Comparison of ENCODE assay signal across 14 cellular contexts in genomic region chr7:77079624-77080023, GRCh38. TPM values are rescaled to one million over a fixed set of nuclear protein-coding genes. Genes with fewer than 3 reads are reported as not detected.
A peak's percentile ranks its signal among the peaks of the same experiment; 100 is the strongest.
DNase-seq lines count a peak whose midpoint lies in the region; ATAC-seq and TF ChIP-seq lines count a peak whose summit lies in the region.
"Not testable (repeated sequence)": the region's sequence is repeated elsewhere in the genome, so short reads cannot be mapped to it uniquely, and the experiment has no call there.
"Had no signal": no experiment of that assay in that cellular context is flagged by ENCODE, and none has a peak within 500 bp of the region (broad histone marks: within the 10 kb centered on the region; RNA-seq: fewer than 3 reads in every experiment).

No MANE protein-coding gene starts in this region.

- peak overlapping the region in 1 of 12 donors; percentile 71 for H3K27ac ChIP-seq in heart left ventricle

- TF ChIP-seq POLR2A in heart left ventricle (IDR thresholded peaks at IDR 0.05): not testable (repeated sequence)

- not testable (repeated sequence) for TF ChIP-seq CTCF in epithelial cell of esophagus (IDR thresholded peaks at IDR 0.05; ENCODE audit: insufficient read depth, low read depth, low read length, missing control alignments); heart left ventricle (IDR thresholded peaks at IDR 0.05); mucosa of descending colon (IDR thresholded peaks at IDR 0.05)

- intact Hi-C loops in heart left ventricle (cut with DNase I); left ventricle myocardium superior (cut with micrococcal nuclease); left colon (cut with DNase I, micrococcal nuclease); mucosa of descending colon (cut with DNase I, micrococcal nuclease): not testable (repeated sequence)

- not testable (repeated sequence) for H3K9me3 ChIP-seq in heart left ventricle, mucosa of descending colon

- peaks cover 0 to 10% (median 0%) of the 10 kb centered on the region in 9 donors for H3K36me3 ChIP-seq in heart left ventricle
- H3K36me3 ChIP-seq in mucosa of descending colon (ENCODE audit: low read depth): not testable (repeated sequence)

- WGBS in heart left ventricle, 4 donors: 41 to 67% (median 56%) methylated on average over 4 to 5 of the region's 5 CpGs

- H3K4me3 ChIP-seq in epithelial cell of esophagus (ENCODE audit: low read length); heart left ventricle; mucosa of descending colon: not testable (repeated sequence)

- DNase-seq in HT1080 (ENCODE audit: low read depth) (peak; percentile 52), dermis blood vessel endothelial cell (peak; percentile 60), epithelial cell of esophagus (ENCODE audit: low read depth) (peak; percentile 2)
- DNase-seq in heart left ventricle, left ventricle myocardium superior, left colon, mucosa of descending colon: not testable (repeated sequence)

- not testable (repeated sequence) for H3K4me1 ChIP-seq in heart left ventricle; mucosa of descending colon (ENCODE audit: low read depth)

- not testable (repeated sequence) for H3K27me3 ChIP-seq in heart left ventricle

- ATAC-seq in heart left ventricle (peak in 3 of 4 donors; percentile 9 to 29 (median 28)), left ventricle myocardium superior (peak; percentile 34), left colon (peak; percentile 54), mucosa of descending colon (peak; percentile 38)

RNA-seq across cellular contexts. Expression of gene SPDYE18, which starts 17.3 kb away (rescaled TPM):
- total RNA-seq in HT1080 (2014; rRNA removed; shearing (Covaris generic)): not detected in 2 replicates
- polyA plus RNA-seq in HT1080 (2015; cell fraction: cytosol; rRNA removed): 0.16 and 0.18 TPM in 2 replicates
- polyA plus RNA-seq in HT1080 (2015; cell fraction: nucleus; rRNA removed): 2.1 TPM in 1 of 2 replicates, not detected in the other
- total RNA-seq in dermis blood vessel endothelial cell (0.51 TPM in 1 of 2 replicates, not detected in the other), heart left ventricle (under 1 TPM in 6 of 9 donors, not detected in 3; 0.40 to 0.74 (median 0.54) TPM), left ventricle myocardium superior (0.40 TPM), left colon (under 1 TPM; 0.42 to 0.46 TPM), mucosa of descending colon (1 to 10 TPM in 1 of 3 donors, under 1 TPM in 2; 0.60 to 1.2 (median 0.76) TPM)
- polyA plus RNA-seq in heart left ventricle: 1 to 10 TPM in 1 of 2 donors, under 1 TPM in 1; 0.21 to 1.0 TPM
- total RNA-seq: A673, Daoy had no signal
- polyA plus RNA-seq: AG04450; CD14-positive monocyte; CD4-positive, alpha-beta memory T cell; CD8-positive, alpha-beta memory T cell had no signal

RNA-seq across cellular contexts. Expression of gene CCDC146, which starts 42.8 kb away (rescaled TPM):
- 0.40 and 0.42 TPM in 2 replicates for total RNA-seq in HT1080 (2014; rRNA removed; shearing (Covaris generic))
- 0.13 and 0.54 TPM in 2 replicates for polyA plus RNA-seq in HT1080 (2015; cell fraction: cytosol; rRNA removed)
- polyA plus RNA-seq in HT1080 (2015; cell fraction: nucleus; rRNA removed): 1.1 and 2.2 TPM in 2 replicates
- 1.4 and 2.4 TPM in 2 replicates for total RNA-seq in dermis blood vessel endothelial cell
- 10 to 100 TPM in 3 of 9 donors, 1 to 10 TPM in 6; 5.3 to 13.3 (median 6.8) TPM for total RNA-seq in heart left ventricle
- polyA plus RNA-seq in heart left ventricle: 1 to 10 TPM; 2.1 to 3.5 TPM
- total RNA-seq in left ventricle myocardium superior: 11.0 TPM
- 10 to 100 TPM; 11.6 to 15.7 TPM for total RNA-seq in left colon
- 10 to 100 TPM in 2 of 3 donors, 1 to 10 TPM in 1; 7.5 to 20.5 (median 13.3) TPM for total RNA-seq in mucosa of descending colon

RNA-seq across cellular contexts. Expression of gene SPDYE17, which starts 47.5 kb away (rescaled TPM):
- total RNA-seq in HT1080 (2014; rRNA removed; shearing (Covaris generic)): not detected in 2 replicates
- not detected in 2 replicates for polyA plus RNA-seq in HT1080 (2015; cell fraction: cytosol; rRNA removed)
- polyA plus RNA-seq in HT1080 (2015; cell fraction: nucleus; rRNA removed): not detected in 2 replicates
- total RNA-seq in dermis blood vessel endothelial cell: not detected in 2 replicates
- total RNA-seq in heart left ventricle: not detected
- not detected for polyA plus RNA-seq in heart left ventricle
- not detected for total RNA-seq in left ventricle myocardium superior
- not detected for total RNA-seq in left colon
- total RNA-seq in mucosa of descending colon: not detected
- total RNA-seq: A673; CD4-positive, alpha-beta memory T cell; CD4-positive, CD25-positive, alpha-beta regulatory T cell; CD8-positive, alpha-beta memory T cell; Daoy had no signal
- polyA plus RNA-seq: AG04450; CD14-positive monocyte; CD4-positive, alpha-beta memory T cell; CD4-positive, CD25-positive, alpha-beta regulatory T cell; CD8-positive, alpha-beta memory T cell had no signal
